In the genomic region with DNA sequence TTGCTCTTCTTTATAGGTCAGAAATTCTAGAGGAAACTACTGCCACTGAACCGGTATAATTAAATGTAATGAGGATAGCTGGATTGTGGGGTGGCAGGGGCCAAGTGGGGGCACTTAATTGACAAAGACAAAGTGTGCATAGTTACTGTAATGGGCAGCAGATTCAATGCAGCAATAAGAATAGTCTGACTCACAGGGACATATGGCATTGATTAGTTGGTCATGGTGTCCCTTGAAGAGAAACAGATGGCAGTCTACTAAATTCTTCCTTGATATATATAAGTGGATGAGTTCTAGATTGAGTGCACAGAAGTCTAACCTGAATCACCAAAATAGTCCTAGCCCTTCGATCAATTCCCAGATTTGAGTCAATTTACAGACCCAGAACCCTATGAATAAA, we compare ENCODE assay signal across 11 cellular contexts. TPM values are rescaled to one million over a fixed set of nuclear protein-coding genes. Genes with fewer than 3 reads are reported as not detected.
DNase-seq lines count a peak whose midpoint lies in the region; TF ChIP-seq lines count a peak whose summit lies in the region.
"Had no signal": no experiment of that assay in that cellular context is flagged by ENCODE, and none has a peak within 500 bp of the region (broad histone marks: within the 10 kb centered on the region; RNA-seq: fewer than 3 reads in every experiment).

No MANE protein-coding gene starts in this region.

- no peak for TF ChIP-seq CTCF in DOHH2 (IDR thresholded peaks at IDR 0.05; ENCODE audit: low read depth, low read length, poor library complexity, severe bottlenecking)
- TF ChIP-seq CTCF in osteocyte (IDR thresholded peaks at IDR 0.05) = no peak
- no peak for TF ChIP-seq CTCF in brain microvascular endothelial cell (IDR thresholded peaks at IDR 0.05; ENCODE audit: low read depth, low read length, missing control alignments)
- no peak for TF ChIP-seq CTCF in lower leg skin (IDR thresholded peaks at IDR 0.05)

- peaks cover 46% of the 10 kb centered on the region for H3K79me2 ChIP-seq in DOHH2 (ENCODE audit: control insufficient read depth, low read length)

- H3K27ac ChIP-seq in DOHH2 (ENCODE audit: low read depth, low read length) (no peak overlapping the region), duodenal mucosa (ENCODE audit: low read depth, low read length) (no peak overlapping the region), substantia nigra (ENCODE audit: low read depth, low read length, poor library complexity, severe bottlenecking) (no peak overlapping the region), brain microvascular endothelial cell (no peak overlapping the region)
- H3K27ac ChIP-seq: tibial nerve had no signal

- H3K4me2 ChIP-seq in DOHH2 (ENCODE audit: low read length) = peak overlapping the region; percentile 76; the same call in 1 of the 2 replicates

- H3K27me3 ChIP-seq in DOHH2 (ENCODE audit: control insufficient read depth, low read length) (no peaks in the 10 kb centered on the region), duodenal mucosa (ENCODE audit: control insufficient read depth in 1 of 2, insufficient read depth in 2 of 2, low read length in 2 of 2) (no peaks in the 10 kb centered on the region), brain microvascular endothelial cell (replicated peaks) (no peaks in the 10 kb centered on the region)
- H3K27me3 ChIP-seq: tibial nerve had no signal

- peaks cover 22% of the 10 kb centered on the region for H3K4me1 ChIP-seq in DOHH2 (ENCODE audit: control insufficient read depth, low read length)
- H3K4me1 ChIP-seq in duodenal mucosa (ENCODE audit: control insufficient read depth in 1 of 2, insufficient read depth in 2 of 2, low read length in 2 of 2) = peaks cover 34 to 38% of the 10 kb centered on the region in 2 donors

- H3K9me3 ChIP-seq in DOHH2 (ENCODE audit: control insufficient read depth, insufficient read depth, low read length) = no peaks in the 10 kb centered on the region
- H3K9me3 ChIP-seq in duodenal mucosa (ENCODE audit: control insufficient read depth in 1 of 2, low read length in 2 of 2) = no peaks in the 10 kb centered on the region
- H3K9me3 ChIP-seq: tibial nerve had no signal

- H3K36me3 ChIP-seq in DOHH2 (ENCODE audit: control insufficient read depth, low read length) (peaks cover 9% of the 10 kb centered on the region), duodenal mucosa (ENCODE audit: control insufficient read depth in 1 of 2, insufficient read depth in 2 of 2, low read length in 2 of 2) (no peaks in the 10 kb centered on the region), brain microvascular endothelial cell (replicated peaks) (no peaks in the 10 kb centered on the region)
- H3K36me3 ChIP-seq: tibial nerve had no signal

- intact Hi-C loops in lower leg skin (cut with DNase I; ENCODE audit: low total_unique reads) = no loop called here

- 0 out of 2 replicates have a peak, but pooled peaks cover 4% of the 10 kb centered on the region for H4K20me1 ChIP-seq in DOHH2 (ENCODE audit: control insufficient read depth, insufficient read depth, low read depth, low read length)

- H3K4me3 ChIP-seq in DOHH2 (ENCODE audit: low read length) (peak overlapping the region; percentile 82), duodenal mucosa (ENCODE audit: low read depth in 1 of 2, low read length in 2 of 2) (peak overlapping the region; percentile 83 to 86), brain microvascular endothelial cell (ENCODE audit: low read depth, low read length) (no peak overlapping the region), lower leg skin (ENCODE audit: low read depth, poor library complexity, severe bottlenecking) (no peak overlapping the region)

- no peaks in the 10 kb centered on the region for H3F3A ChIP-seq in DOHH2 (ENCODE audit: control insufficient read depth, insufficient read depth)

- H3K27ac Mint-ChIP-seq in osteocyte (ENCODE audit: unreplicated experiment) = no peak overlapping the region

- in situ Hi-C loops in brain microvascular endothelial cell (cut with HindIII; ENCODE audit: low pct_ligation_motif_present, low sequenced_read_pairs) = no loop called here

- H3K4me1 Mint-ChIP-seq in osteocyte (ENCODE audit: unreplicated experiment) = peaks cover 36% of the 10 kb centered on the region

- no peaks in the 10 kb centered on the region for H3K27me3 Mint-ChIP-seq in osteocyte (ENCODE audit: unreplicated experiment)

- H3K9ac ChIP-seq in duodenal mucosa (ENCODE audit: low read depth in 1 of 2, low read length in 2 of 2) = no peak overlapping the region

- peaks cover 3% of the 10 kb centered on the region for H3K9me3 Mint-ChIP-seq in osteocyte (ENCODE audit: unreplicated experiment)

- WGBS in lower leg skin, 2 donors = 58 to 73% methylated on average over 2 of the region's 2 CpGs

- no peak for TF ChIP-seq POLR2A in lower leg skin (IDR thresholded peaks at IDR 0.05)

- peak overlapping the region; percentile 55 for H3K4me3 Mint-ChIP-seq in osteocyte (ENCODE audit: unreplicated experiment)

- H3K36me3 Mint-ChIP-seq in osteocyte (ENCODE audit: unreplicated experiment) = peaks cover 3% of the 10 kb centered on the region

- DNase-seq in NCI-H69 (lab: John Stamatoyannopoulos, UW) = peak; percentile 30
- DNase-seq in osteocyte (ENCODE audit: extremely low spot score, unreplicated experiment) = no peak
- no peak for DNase-seq in substantia nigra (lab: John Stamatoyannopoulos, UW)
- no peak for DNase-seq in anterior cingulate cortex (lab: John Stamatoyannopoulos, UW)
- no peak for DNase-seq in brain microvascular endothelial cell
- DNase-seq in lower leg skin (ENCODE audit: low spot score in 2 of 2) = no peak
- DNase-seq: NCI-H1930 had no signal

- no peaks in the 10 kb centered on the region for H3K9me2 ChIP-seq in DOHH2 (replicated peaks; ENCODE audit: control insufficient read depth, low read length)

RNA-seq across cellular contexts. Expression of a gene that starts 3.1 kb away (rescaled TPM):
- total RNA-seq in osteocyte = 7.1 and 8.3 TPM in 2 replicates
- 1 to 10 TPM; 6.2 to 8.9 (median 6.6) TPM for total RNA-seq in lower leg skin

RNA-seq across cellular contexts. Expression of a gene that starts 3.8 kb away (rescaled TPM):
- total RNA-seq in osteocyte (12.2 and 13.2 TPM in 2 replicates), lower leg skin (1 to 10 TPM; 3.0 to 4.4 (median 4.0) TPM)

RNA-seq across cellular contexts. Expression of a gene that starts 31.5 kb away (rescaled TPM):
- total RNA-seq in osteocyte = not detected in 2 replicates
- total RNA-seq in lower leg skin = not detected
- total RNA-seq: renal cortical epithelial cell, tibial nerve had no signal

Comparison
In these comparisons a context has a peak if more than half of its experiments do, and no peak if none do; other contexts are left out.
1. H3K4me3 ChIP-seq: peak in DOHH2 (single experiment) and duodenal mucosa (2 of 2); none in brain microvascular endothelial cell (single experiment) and lower leg skin (single experiment).